ENCODE assay signal across 8 cellular contexts in genomic region chr1:145824499-145824842, GRCh38. TPM values are rescaled to one million over a fixed set of nuclear protein-coding genes. Genes with fewer than 3 reads are reported as not detected.
DNase-seq lines count a peak whose midpoint lies in the region; ATAC-seq and TF ChIP-seq lines count a peak whose summit lies in the region.

No MANE protein-coding gene starts in this region.

- H3K36me3 ChIP-seq in BLaER1 (peaks cover 41% of the 10 kb centered on the region), MG63 (peaks cover 41% of the 10 kb centered on the region)

- peaks cover 32% of the 10 kb centered on the region for H3K36me3 Mint-ChIP-seq in natural killer cell treated with Interleukin-12 subunit alpha and Interleukin-12 subunit beta and Interleukin-15 and Interleukin-18, amount 100 ng/mL, for 72 hours

- no peak for ATAC-seq in natural killer cell treated with Interleukin-12 subunit alpha and Interleukin-12 subunit beta and Interleukin-15 and Interleukin-18, amount 100 ng/mL, for 72 hours
- ATAC-seq in HG03025 (IDR thresholded peaks at IDR 0.05; ENCODE audit: low FRiP score, unreplicated experiment) = no peak

- H4K20me1 ChIP-seq in BLaER1 = peaks cover 22% of the 10 kb centered on the region

- no peaks in the 10 kb centered on the region for H3K9me3 Mint-ChIP-seq in natural killer cell treated with Interleukin-12 subunit alpha and Interleukin-12 subunit beta and Interleukin-15 and Interleukin-18, amount 100 ng/mL, for 72 hours

- H3K27me3 ChIP-seq in BLaER1 (no peaks in the 10 kb centered on the region), MG63 (no peaks in the 10 kb centered on the region), dorsolateral prefrontal cortex (no peaks in the 10 kb centered on the region)

- DNase-seq in MG63 = no peak
- peak in 1 of 10 donors; percentile 46 for DNase-seq in dorsolateral prefrontal cortex
- no peak for DNase-seq in natural killer cell treated with Interleukin-12 subunit alpha and Interleukin-12 subunit beta and Interleukin-15 and Interleukin-18, amount 100 ng/mL, for 72 hours (ENCODE audit: low spot score)
- no peak for DNase-seq in NCI-H446 (lab: John Stamatoyannopoulos, UW)
- DNase-seq in HK-2 (ENCODE audit: unreplicated experiment) = no peak
- no peak for DNase-seq in NCI-H748 treated with DMSO at 0.1 percent for 48 hours (lab: John Stamatoyannopoulos, UW)

- H3K9me3 ChIP-seq in BLaER1 (no peaks in the 10 kb centered on the region), MG63 (no peaks in the 10 kb centered on the region)

- peak overlapping the region; percentile 93 for H3K4me3 Mint-ChIP-seq in natural killer cell treated with Interleukin-12 subunit alpha and Interleukin-12 subunit beta and Interleukin-15 and Interleukin-18, amount 100 ng/mL, for 72 hours

- intact Hi-C loops in dorsolateral prefrontal cortex (cut with DNase I) = loop anchor here (1.0 to 10.0 kb wide), 5 partner anchors 34 to 153 kb away; partner anchors contain the start of genes ANKRD35 (in 1 of the 2) and PIAS3 (in 1 of the 2)

- no peaks in the 10 kb centered on the region for H3K27me3 Mint-ChIP-seq in natural killer cell treated with Interleukin-12 subunit alpha and Interleukin-12 subunit beta and Interleukin-15 and Interleukin-18, amount 100 ng/mL, for 72 hours

- H3K4me3 ChIP-seq in BLaER1 (peak overlapping the region; percentile 90), MG63 (peak overlapping the region; percentile 95), dorsolateral prefrontal cortex (peak overlapping the region; percentile 55 to 98 (median 86))

- H3K9ac ChIP-seq in BLaER1 = peak overlapping the region; percentile 93

- peaks cover 28 to 30% of the 10 kb centered on the region in 2 donors for H3K4me1 Mint-ChIP-seq in natural killer cell treated with Interleukin-12 subunit alpha and Interleukin-12 subunit beta and Interleukin-15 and Interleukin-18, amount 100 ng/mL, for 72 hours (ENCODE audit: low read depth in 2 of 2)

- peak overlapping the region; percentile 89 for H3K27ac ChIP-seq in BLaER1
- H3K27ac ChIP-seq in dorsolateral prefrontal cortex = peak overlapping the region in 56 of 59 donors; percentile 73 to 97 (median 93)

- H3K4me1 ChIP-seq in BLaER1 = peaks cover 14% of the 10 kb centered on the region

- peak overlapping the region; percentile 84 for H3K4me2 ChIP-seq in BLaER1

- peak overlapping the region; percentile 85 to 97 for H3K27ac Mint-ChIP-seq in natural killer cell treated with Interleukin-12 subunit alpha and Interleukin-12 subunit beta and Interleukin-15 and Interleukin-18, amount 100 ng/mL, for 72 hours

- TF ChIP-seq CTCF in dorsolateral prefrontal cortex (IDR thresholded peaks at IDR 0.05 in 54 of 56, conservative IDR thresholded peaks at IDR 0.05 in 2 of 56; ENCODE audit: low read depth in 1 of 56, partially characterized antibody in 56 of 56) = no peak

RNA-seq across cellular contexts. Expression of gene POLR3C, which starts 0.5 kb away (rescaled TPM):
- 30.9 and 34.8 TPM in 2 replicates for total RNA-seq in MG63 (2014; rRNA removed; shearing (Covaris generic); ENCODE audit: low replicate concordance)
- total RNA-seq in dorsolateral prefrontal cortex = 10 to 100 TPM; 17.3 to 35.6 (median 26.6) TPM
- total RNA-seq in natural killer cell treated with Interleukin-12 subunit alpha and Interleukin-12 subunit beta and Interleukin-15 and Interleukin-18, amount 100 ng/mL, for 72 hours = 10 to 100 TPM; 51.4 to 87.4 TPM

RNA-seq across cellular contexts. Expression of gene RNF115, which starts 0.6 kb away (rescaled TPM):
- 8.4 and 11.3 TPM in 2 replicates for total RNA-seq in MG63 (2014; rRNA removed; shearing (Covaris generic); ENCODE audit: low replicate concordance)
- total RNA-seq in dorsolateral prefrontal cortex = 10 to 100 TPM; 20.5 to 38.6 (median 29.2) TPM
- 10 to 100 TPM; 22.9 to 36.0 TPM for total RNA-seq in natural killer cell treated with Interleukin-12 subunit alpha and Interleukin-12 subunit beta and Interleukin-15 and Interleukin-18, amount 100 ng/mL, for 72 hours

RNA-seq across cellular contexts. Expression of gene NUDT17, which starts 21.0 kb away (rescaled TPM):
- 0.59 TPM in 2 replicates for total RNA-seq in MG63 (2014; rRNA removed; shearing (Covaris generic); ENCODE audit: low replicate concordance)
- total RNA-seq in dorsolateral prefrontal cortex = 10 to 100 TPM in 1 of 120 experiments, 1 to 10 TPM in 119; 2.6 to 10.1 (median 5.5) TPM
- 1 to 10 TPM; 4.8 to 5.6 TPM for total RNA-seq in natural killer cell treated with Interleukin-12 subunit alpha and Interleukin-12 subunit beta and Interleukin-15 and Interleukin-18, amount 100 ng/mL, for 72 hours

RNA-seq across cellular contexts. Expression of gene PIAS3, which starts 34.4 kb away (rescaled TPM):
- total RNA-seq in MG63 (2014; rRNA removed; shearing (Covaris generic); ENCODE audit: low replicate concordance) = 5.6 and 11.0 TPM in 2 replicates
- 10 to 100 TPM; 21.8 to 43.6 (median 31.9) TPM for total RNA-seq in dorsolateral prefrontal cortex
- total RNA-seq in natural killer cell treated with Interleukin-12 subunit alpha and Interleukin-12 subunit beta and Interleukin-15 and Interleukin-18, amount 100 ng/mL, for 72 hours = 10 to 100 TPM; 24.3 to 31.1 TPM
